In genomic region chr15:57122080-57122845, GRCh38 we compare ENCODE assay signal across 21 cellular contexts.
DNase-seq lines count a peak whose midpoint lies in the region; ATAC-seq, FAIRE-seq and TF ChIP-seq lines count a peak whose summit lies in the region.
"Had no signal": no experiment of that assay in that cellular context is flagged by ENCODE, and none has a peak within 500 bp of the region (broad histone marks: within the 10 kb centered on the region; RNA-seq: fewer than 3 reads in every experiment).

No MANE protein-coding gene starts in this region.

- in situ Hi-C loops in GM23248 (cut with MboI), result no loop called here

- ATAC-seq in A549, result no peak
- ATAC-seq in memory B cell (ENCODE audit: low read depth), result no peak
- ATAC-seq in HG03354 (IDR thresholded peaks at IDR 0.05; ENCODE audit: poor library complexity, severe bottlenecking, unreplicated experiment), result no peak
- ATAC-seq in GM21737 (IDR thresholded peaks at IDR 0.05; ENCODE audit: unreplicated experiment), result no peak
- ATAC-seq: body of pancreas, K562, right lobe of liver had no signal

- no peaks in the 10 kb centered on the region for H3K9me3 Mint-ChIP-seq in memory B cell
- H3K9me3 Mint-ChIP-seq: activated naive CD4-positive, alpha-beta T cell treated with anti-CD3 and anti-CD28 coated beads for 36 hours; CD4-positive, alpha-beta memory T cell had no signal

- no peak overlapping the region for H3K9ac ChIP-seq in HUES6 (ENCODE audit: low read length)
- no peak overlapping the region for H3K9ac ChIP-seq in GM23248

- H3K4me3 Mint-ChIP-seq in memory B cell, result no peak overlapping the region
- H3K4me3 Mint-ChIP-seq: activated naive CD4-positive, alpha-beta T cell treated with anti-CD3 and anti-CD28 coated beads for 36 hours; CD4-positive, alpha-beta memory T cell had no signal

- POLR2A ChIA-PET in A549 (lab: Yijun Ruan, JAX), result interaction anchor here (0.6 to 1.0 kb wide), 2 partner anchors 63 to 236 kb away, joined by 3 read pairs; no protein-coding TSS in a partner anchor

- peaks cover 34% of the 10 kb centered on the region for H3K4me1 ChIP-seq in A549
- H3K4me1 ChIP-seq in HUES6 (ENCODE audit: control insufficient read depth, insufficient read depth, low read length), result peaks cover 39% of the 10 kb centered on the region
- peaks cover 20% of the 10 kb centered on the region for H3K4me1 ChIP-seq in BE2C
- peaks cover 26% of the 10 kb centered on the region for H3K4me1 ChIP-seq in GM23248 (ENCODE audit: insufficient read depth)

- no peak for TF ChIP-seq POLR2A in A549 (IDR thresholded peaks at IDR 0.05; ENCODE audit: low read length)

- H3K27me3 ChIP-seq in HUES6 (ENCODE audit: control insufficient read depth, insufficient read depth, low read length) (no peaks in the 10 kb centered on the region), BE2C (no peaks in the 10 kb centered on the region), GM23248 (replicated peaks; ENCODE audit: insufficient read depth) (no peaks in the 10 kb centered on the region)
- H3K27me3 ChIP-seq: body of pancreas, right lobe of liver had no signal

- H3K4me2 ChIP-seq in A549 (peak overlapping the region; percentile 1; the same call in 1 of the 3 replicates), GM23248 (ENCODE audit: unreplicated experiment) (no peak overlapping the region)
- H3K4me2 ChIP-seq: PC-9 had no signal

- no peak for TF ChIP-seq EP300 in A549 (IDR thresholded peaks at IDR 0.05)

- H3F3A ChIP-seq in GM23248 (ENCODE audit: insufficient read depth), result peaks cover 4% of the 10 kb centered on the region; the same call in 1 of the 2 replicates

- no peak for FAIRE-seq in A549 (lab: Jason Lieb, UNC)
- FAIRE-seq: K562, keratinocyte, urothelium cell line had no signal

- H3K79me2 ChIP-seq in GM23248 (ENCODE audit: insufficient read depth), result peaks cover 65% of the 10 kb centered on the region

- CTCF ChIA-PET in A549 (lab: Yijun Ruan, JAX), result interaction anchor here (1.5 to 1.8 kb wide), 2 partner anchors 16 to 69 kb away, joined by 4 to 6 read pairs; no protein-coding TSS in a partner anchor

- H3K9me3 ChIP-seq in A549 (no peaks in the 10 kb centered on the region), HUES6 (ENCODE audit: control insufficient read depth, insufficient read depth, low read depth, low read length) (no peaks in the 10 kb centered on the region), BE2C (no peaks in the 10 kb centered on the region), GM23248 (ENCODE audit: low read depth) (no peaks in the 10 kb centered on the region)
- H3K9me3 ChIP-seq: body of pancreas, right lobe of liver had no signal

- H3K27me3 Mint-ChIP-seq in memory B cell, result no peaks in the 10 kb centered on the region
- H3K27me3 Mint-ChIP-seq: CD4-positive, alpha-beta memory T cell had no signal

- no peak overlapping the region for H3K27ac ChIP-seq in A549
- H3K27ac ChIP-seq in HUES6 (ENCODE audit: low read depth, low read length), result peak overlapping the region; percentile 9; the same call in 1 of the 2 replicates
- no peak overlapping the region for H3K27ac ChIP-seq in GM23248
- H3K27ac ChIP-seq: body of pancreas, HL-60, PC-9, right lobe of liver had no signal

- H3K4me1 Mint-ChIP-seq in memory B cell, result peaks cover 18% of the 10 kb centered on the region

- H3K36me3 ChIP-seq in HUES6 (ENCODE audit: control insufficient read depth, insufficient read depth, low read length), result no peaks in the 10 kb centered on the region
- peaks cover 3% of the 10 kb centered on the region for H3K36me3 ChIP-seq in BE2C
- no peaks in the 10 kb centered on the region for H3K36me3 ChIP-seq in GM23248 (ENCODE audit: low read depth)
- H3K36me3 ChIP-seq: right lobe of liver had no signal

- H2AFZ ChIP-seq in GM23248, result no peak overlapping the region
- H2AFZ ChIP-seq: PC-9 had no signal

- no peaks in the 10 kb centered on the region for H3K9me2 ChIP-seq in GM23248 (ENCODE audit: insufficient read depth)

- WGBS in A549 (ENCODE audit: missing lambda C conversion rate), result 54% methylated on average over 2 of the region's 2 CpGs
- WGBS in GM23248 (ENCODE audit: low coverage in 1 of 2, low lambda C conversion rate in 2 of 2, missing lambda C conversion rate in 2 of 2), 2 experiments, result 70 to 82% methylated on average over 2 of the region's 2 CpGs

- no peaks in the 10 kb centered on the region for H4K20me1 ChIP-seq in GM23248 (ENCODE audit: insufficient read depth)

- TF ChIP-seq CTCF in A549 (IDR thresholded peaks at IDR 0.05) (no peak), choroid plexus epithelial cell (conservative IDR thresholded peaks at IDR 0.05; ENCODE audit: low read depth, low read length) (no peak), BE2C (IDR thresholded peaks at IDR 0.05; ENCODE audit: low read depth, low read length) (no peak)

- no peak for DNase-seq in A549 (ENCODE audit: low read depth in 1 of 2, low spot score in 1 of 2)
- peak; percentile 34 for DNase-seq in choroid plexus epithelial cell (ENCODE audit: low read depth)
- DNase-seq in memory B cell (ENCODE audit: low spot score in 2 of 2), result no peak
- DNase-seq in BE2C, result no peak
- DNase-seq in GM23248, result no peak
- DNase-seq: ACHN; activated naive CD4-positive, alpha-beta T cell treated with anti-CD3 and anti-CD28 coated beads for 36 hours; body of pancreas; CD4-positive, alpha-beta memory T cell; effector memory CD4-positive, alpha-beta T cell; NCI-H2081 treated with DMSO at 0.1 percent for 48 hours; NCI-H69; PC-9; right lobe of liver had no signal

- H3K27ac Mint-ChIP-seq in memory B cell, result peak overlapping the region; percentile 31
- H3K27ac Mint-ChIP-seq: activated naive CD4-positive, alpha-beta T cell treated with anti-CD3 and anti-CD28 coated beads for 36 hours had no signal

- H3K4me3 ChIP-seq in A549, result no peak overlapping the region
- no peak overlapping the region for H3K4me3 ChIP-seq in HUES6 (ENCODE audit: low read depth, low read length)
- H3K4me3 ChIP-seq in choroid plexus epithelial cell (ENCODE audit: low read depth, low read length), result no peak overlapping the region
- no peak overlapping the region for H3K4me3 ChIP-seq in BE2C (ENCODE audit: low read depth, low read length)
- H3K4me3 ChIP-seq in GM23248, result no peak overlapping the region
- H3K4me3 ChIP-seq: K562, PC-9, right lobe of liver had no signal

- TF ChIP-seq RAD21 in A549 (conservative IDR thresholded peaks at IDR 0.05 in 1 of 2, IDR thresholded peaks at IDR 0.05 in 1 of 2), result no peak

- H3K36me3 Mint-ChIP-seq in memory B cell, result peaks cover 16% of the 10 kb centered on the region

TF ChIP-seq in A549, 52 proteins besides CTCF, POLR2A, EP300 and RAD21:
- no peak for TF ChIP-seq USF2 (IDR thresholded peaks at IDR 0.05)
- TF ChIP-seq POLR2AphosphoS2 (conservative IDR thresholded peaks at IDR 0.05; ENCODE audit: low read length), result no peak
- TF ChIP-seq KDM5A (IDR thresholded peaks at IDR 0.05), result no peak
